In the genomic region with DNA sequence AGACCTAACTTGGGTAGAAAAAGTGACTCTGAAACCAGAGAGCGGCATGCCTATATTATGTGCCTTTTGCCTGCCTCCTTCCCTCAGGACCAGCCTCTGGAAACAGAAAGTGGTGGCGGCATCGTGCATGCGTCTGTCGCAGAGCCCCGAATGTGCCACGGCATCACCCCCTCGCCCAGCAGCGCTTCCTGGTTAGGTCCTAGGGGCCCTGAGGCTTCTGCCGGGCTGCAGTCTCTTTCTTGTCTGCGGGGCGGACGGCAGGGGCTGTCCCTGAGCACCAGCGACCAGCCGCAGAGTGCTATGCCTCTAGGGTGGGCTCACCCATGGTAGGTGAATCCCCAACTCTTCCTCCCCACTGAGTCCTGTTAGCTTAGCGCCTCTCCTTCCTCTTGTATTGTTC, we compare ENCODE assay signal across 19 cellular contexts.
DNase-seq lines count a peak whose midpoint lies in the region; ATAC-seq, FAIRE-seq and TF ChIP-seq lines count a peak whose summit lies in the region.
"Had no signal": no experiment of that assay in that cellular context is flagged by ENCODE, and none has a peak within 500 bp of the region (broad histone marks: within the 10 kb centered on the region; RNA-seq: fewer than 3 reads in every experiment).

No MANE protein-coding gene starts in this region.

- no peaks in the 10 kb centered on the region for H3K27me3 Mint-ChIP-seq in activated naive CD8-positive, alpha-beta T cell treated with anti-CD3 and anti-CD28 coated beads for 36 hours

- ATAC-seq in left cardiac atrium: no peak
- no peak for ATAC-seq in GM19452 (IDR thresholded peaks at IDR 0.05; ENCODE audit: unreplicated experiment)
- ATAC-seq: HCT116, PC-3 had no signal

- DNase-seq in left ventricle myocardium inferior (no peak), left cardiac atrium (no peak), GM12891 (ENCODE audit: insufficient read length, low spot score) (no peak), NK-92 (lab: John Stamatoyannopoulos, UW; ENCODE audit: unreplicated experiment) (no peak)
- DNase-seq in activated naive CD8-positive, alpha-beta T cell treated with anti-CD3 and anti-CD28 coated beads for 36 hours: peak; percentile 2
- DNase-seq: DMS79 treated with DMSO at 0.1 percent for 48 hours, GDM1, NCI-H1417, NCI-H1930, NCI-H2171 treated with DMSO at 0.1 percent for 48 hours, NCI-H748 treated with DMSO at 0.1 percent for 48 hours, PC-3 had no signal

- H3K4me3 ChIP-seq in left ventricle myocardium inferior: peak overlapping the region; percentile 23
- H3K4me3 ChIP-seq in iPS-15b (ENCODE audit: low read depth, low read length): peak overlapping the region; percentile 8
- H3K4me3 ChIP-seq: BLaER1 treated with 17β-estradiol and CSF1 and Interleukin-3, amounts not matched to agents 10 nM and 100 nM had no signal

- H3K4me1 Mint-ChIP-seq in activated naive CD8-positive, alpha-beta T cell treated with anti-CD3 and anti-CD28 coated beads for 36 hours: no peaks in the 10 kb centered on the region

- no peak for TF ChIP-seq CTCF in left ventricle myocardium inferior (IDR thresholded peaks at IDR 0.05; ENCODE audit: borderline replicate concordance)

- H3K4me1 ChIP-seq in left ventricle myocardium inferior (no peaks in the 10 kb centered on the region), iPS-15b (ENCODE audit: control insufficient read depth, insufficient read depth, low read length) (no peaks in the 10 kb centered on the region)
- H3K4me1 ChIP-seq: BLaER1 treated with 17β-estradiol and CSF1 and Interleukin-3, amounts not matched to agents 10 nM and 100 nM had no signal

- intact Hi-C loops in left ventricle myocardium inferior (cut with micrococcal nuclease) (no loop called here), left cardiac atrium (cut with DNase I) (no loop called here)

- no peak overlapping the region for H3K27ac Mint-ChIP-seq in activated naive CD8-positive, alpha-beta T cell treated with anti-CD3 and anti-CD28 coated beads for 36 hours

- H3K9me3 Mint-ChIP-seq in activated naive CD8-positive, alpha-beta T cell treated with anti-CD3 and anti-CD28 coated beads for 36 hours: no peaks in the 10 kb centered on the region

- H3K9me3 ChIP-seq in left ventricle myocardium inferior (replicated peaks) (no peaks in the 10 kb centered on the region), iPS-15b (ENCODE audit: control insufficient read depth, insufficient read depth, low read length) (no peaks in the 10 kb centered on the region)

- H3K27me3 ChIP-seq in left ventricle myocardium inferior (ENCODE audit: low read depth): no peaks in the 10 kb centered on the region
- peaks cover 20% of the 10 kb centered on the region for H3K27me3 ChIP-seq in iPS-15b (ENCODE audit: control insufficient read depth, insufficient read depth, low read length)

- TF ChIP-seq POLR2A in GM12891 (IDR thresholded peaks at IDR 0.05; ENCODE audit: low read depth, low read length): no peak

- no peak overlapping the region for H3K9ac ChIP-seq in iPS-15b (ENCODE audit: low read depth, low read length)
- H3K9ac ChIP-seq: BLaER1 treated with 17β-estradiol and CSF1 and Interleukin-3, amounts not matched to agents 10 nM and 100 nM had no signal

- FAIRE-seq in GM12891 (lab: Jason Lieb, UNC): no peak
- FAIRE-seq: A204.1, GM12892 had no signal

- H3K4me3 Mint-ChIP-seq in activated naive CD8-positive, alpha-beta T cell treated with anti-CD3 and anti-CD28 coated beads for 36 hours: no peak overlapping the region

- H3K27ac ChIP-seq in left ventricle myocardium inferior (replicated peaks): no peak overlapping the region
- H3K27ac ChIP-seq: BLaER1 treated with 17β-estradiol and CSF1 and Interleukin-3, amounts not matched to agents 10 nM and 100 nM; RWPE1 had no signal

- no peaks in the 10 kb centered on the region for H3K36me3 ChIP-seq in left ventricle myocardium inferior
- H3K36me3 ChIP-seq in iPS-15b (ENCODE audit: control insufficient read depth, insufficient read depth, low read length): no peaks in the 10 kb centered on the region
- H3K36me3 ChIP-seq: BLaER1 treated with 17β-estradiol and CSF1 and Interleukin-3, amounts not matched to agents 10 nM and 100 nM had no signal

- H3K36me3 Mint-ChIP-seq in activated naive CD8-positive, alpha-beta T cell treated with anti-CD3 and anti-CD28 coated beads for 36 hours: no peaks in the 10 kb centered on the region

TF ChIP-seq in GM12891, 5 proteins besides CTCF, POLR2A, EP300 and RAD21:
- TF ChIP-seq TAF1 (IDR thresholded peaks at IDR 0.05; ENCODE audit: low read depth, low read length): no peak
